In the genomic region with DNA sequence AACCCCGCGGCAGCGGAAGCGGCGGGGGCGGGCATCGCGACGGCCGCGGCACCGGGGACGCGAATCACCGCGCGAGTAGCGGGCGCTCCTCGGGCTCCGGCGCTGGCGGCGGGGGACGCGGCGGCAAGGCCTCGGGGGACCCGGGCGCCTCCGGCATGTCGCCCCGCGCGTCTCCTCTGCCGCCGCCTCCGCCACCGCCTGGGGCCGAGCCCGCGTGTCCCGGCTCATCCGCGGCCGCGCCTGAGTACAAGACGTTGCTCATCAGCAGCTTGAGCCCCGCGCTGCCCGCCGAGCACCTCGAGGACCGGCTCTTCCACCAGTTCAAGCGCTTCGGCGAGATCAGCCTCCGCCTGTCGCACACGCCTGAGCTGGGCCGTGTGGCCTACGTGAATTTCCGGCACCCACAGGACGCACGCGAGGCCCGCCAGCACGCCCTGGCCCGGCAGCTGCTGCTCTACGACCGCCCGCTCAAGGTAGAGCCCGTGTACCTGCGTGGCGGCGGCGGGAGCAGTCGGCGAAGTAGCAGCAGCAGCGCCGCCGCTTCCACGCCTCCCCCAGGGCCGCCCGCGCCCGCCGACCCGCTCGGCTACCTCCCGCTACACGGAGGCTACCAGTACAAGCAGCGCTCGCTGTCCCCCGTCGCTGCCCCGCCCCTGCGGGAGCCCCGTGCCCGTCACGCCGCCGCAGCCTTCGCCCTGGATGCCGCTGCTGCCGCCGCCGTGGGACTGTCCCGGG, we compare ENCODE assay signal across 8 cellular contexts. TPM values are rescaled to one million over a fixed set of nuclear protein-coding genes. Genes with fewer than 3 reads are reported as not detected.
DNase-seq lines count a peak whose midpoint lies in the region; ATAC-seq and TF ChIP-seq lines count a peak whose summit lies in the region.

No MANE protein-coding gene starts in this region.

- peak overlapping the region; percentile 61 for H2BK5ac ChIP-seq in trophoblast cell (ENCODE audit: low read depth, low read length, poor library complexity)

- H3K9me3 ChIP-seq in trophoblast cell (ENCODE audit: insufficient read depth, low read depth, low read length): peaks cover 17% of the 10 kb centered on the region

- H2BK120ac ChIP-seq in trophoblast cell (ENCODE audit: insufficient read depth, low read length, poor library complexity): peak overlapping the region; percentile 77

- H2BK12ac ChIP-seq in trophoblast cell (ENCODE audit: low read length): peak overlapping the region; percentile 11

- WGBS in trophoblast cell (ENCODE audit: extremely low coverage, insufficient coverage, insufficient read length): no CpG with 5 or more reads among the region's 109 CpGs

- H4K20me1 ChIP-seq in GM23338 (replicated peaks; ENCODE audit: insufficient read depth): peaks cover 44% of the 10 kb centered on the region

- H2AFZ ChIP-seq in GM23338 (no peak overlapping the region), trophoblast cell (ENCODE audit: insufficient read depth, low read length, poor library complexity) (peak overlapping the region; percentile 86)

- H3K79me2 ChIP-seq in GM23338 (replicated peaks; ENCODE audit: insufficient read depth) (peaks cover 60% of the 10 kb centered on the region), trophoblast cell (ENCODE audit: control insufficient read depth, insufficient read depth, low read length, poor library complexity) (peaks cover 27% of the 10 kb centered on the region)

- H3K4me2 ChIP-seq in GM23338: peak overlapping the region; percentile 91
- peak overlapping the region; percentile 91 for H3K4me2 ChIP-seq in trophoblast cell (ENCODE audit: low read length)

- peaks cover 45% of the 10 kb centered on the region for H3K4me1 Mint-ChIP-seq in GM23338
- H3K4me1 Mint-ChIP-seq in activated naive CD4-positive, alpha-beta T cell treated with anti-CD3 and anti-CD28 coated beads, Interleukin-2, amount 10 ng/mL, durations not matched to agents 7 days and 5 days: peaks cover 78% of the 10 kb centered on the region

- no peak overlapping the region for H3K23ac ChIP-seq in trophoblast cell (ENCODE audit: low read length)

- H4K91ac ChIP-seq in trophoblast cell (ENCODE audit: low read depth, low read length): peak overlapping the region; percentile 96

- CTCF ChIA-PET in activated naive CD4-positive, alpha-beta T cell treated with anti-CD3 and anti-CD28 coated beads, Interleukin-2, amount 10 ng/mL, durations not matched to agents 7 days and 5 days (lab: Charles Lee): interaction anchor here (0.8 to 3.3 kb wide), 2 partner anchors 290 to 291 kb away, joined by 3 to 40 read pairs; no protein-coding TSS in a partner anchor

- peak; percentile 4; the same call in 2 of the 3 replicates for ATAC-seq in GM23338
- ATAC-seq in Right ventricle myocardium superior (ENCODE audit: poor library complexity): no peak

- H3K36me3 ChIP-seq in GM23338 (ENCODE audit: insufficient read depth) (peaks cover 36% of the 10 kb centered on the region), trophoblast cell (ENCODE audit: control insufficient read depth in 1 of 2, insufficient read depth in 2 of 2, low read length in 2 of 2) (peaks cover 56 to 72% of the 10 kb centered on the region in 2 experiments)

- peak overlapping the region; percentile 94 for H4K8ac ChIP-seq in trophoblast cell (ENCODE audit: low read depth, low read length)

- H3K79me1 ChIP-seq in trophoblast cell (ENCODE audit: low read length): peaks cover 11% of the 10 kb centered on the region

- peaks cover 21% of the 10 kb centered on the region for H3K4me1 ChIP-seq in GM23338 (ENCODE audit: insufficient read depth)
- H3K4me1 ChIP-seq in trophoblast cell (ENCODE audit: control insufficient read depth in 1 of 2, insufficient read depth in 2 of 2, low read length in 2 of 2): peaks cover 29 to 41% of the 10 kb centered on the region in 2 experiments

- H4K12ac ChIP-seq in trophoblast cell (ENCODE audit: low read depth, low read length): peak overlapping the region; percentile 89

- H2AK5ac ChIP-seq in trophoblast cell (ENCODE audit: low read length): peak overlapping the region; percentile 93

- H3K27me3 Mint-ChIP-seq in GM23338 (ENCODE audit: insufficient read depth, low read depth, poor library complexity): peaks cover 18% of the 10 kb centered on the region
- H3K27me3 Mint-ChIP-seq in activated naive CD4-positive, alpha-beta T cell treated with anti-CD3 and anti-CD28 coated beads, Interleukin-2, amount 10 ng/mL, durations not matched to agents 7 days and 5 days: no peaks in the 10 kb centered on the region

- peaks cover 43% of the 10 kb centered on the region for H3F3A ChIP-seq in GM23338 (replicated peaks; ENCODE audit: low read depth)

- H3K4me3 ChIP-seq in GM23338 (peak overlapping the region; percentile 82), trophoblast cell (ENCODE audit: low read depth, low read length) (peak overlapping the region; percentile 86)

- H3K4ac ChIP-seq in trophoblast cell (ENCODE audit: low read depth, low read length): peak overlapping the region; percentile 66

- no peak for TF ChIP-seq CTCF in GM23338 (conservative IDR thresholded peaks at IDR 0.05; ENCODE audit: low read depth in 2 of 2)

- H3K4me3 Mint-ChIP-seq in GM23338: peak overlapping the region; percentile 85
- peak overlapping the region; percentile 82 for H3K4me3 Mint-ChIP-seq in activated naive CD4-positive, alpha-beta T cell treated with anti-CD3 and anti-CD28 coated beads, Interleukin-2, amount 10 ng/mL, durations not matched to agents 7 days and 5 days

- DNase-seq in ELF-1 (ENCODE audit: low read depth, low spot score): peak; percentile 47
- peak; percentile 51 for DNase-seq in GM23338 (ENCODE audit: low spot score)
- peak; percentile 43 for DNase-seq in NCI-H69 (lab: John Stamatoyannopoulos, UW)
- DNase-seq in activated naive CD4-positive, alpha-beta T cell treated with anti-CD3 and anti-CD28 coated beads, Interleukin-2, amount 10 ng/mL, durations not matched to agents 7 days and 5 days: peak; percentile 67
- peak; percentile 58 for DNase-seq in Right ventricle myocardium superior
- peak; percentile 38 to 61 for DNase-seq in trophoblast cell
- DNase-seq in NCI-H2196 treated with DMSO at 0.1 percent for 48 hours (lab: John Stamatoyannopoulos, UW; ENCODE audit: unreplicated experiment): no peak
- DNase-seq in A172 (ENCODE audit: low spot score): no peak

- no peaks in the 10 kb centered on the region for H3K9me2 ChIP-seq in GM23338 (ENCODE audit: insufficient read depth)

- peaks cover 86% of the 10 kb centered on the region for H3K36me3 Mint-ChIP-seq in GM23338 (ENCODE audit: low read depth)
- peaks cover 51% of the 10 kb centered on the region for H3K36me3 Mint-ChIP-seq in activated naive CD4-positive, alpha-beta T cell treated with anti-CD3 and anti-CD28 coated beads, Interleukin-2, amount 10 ng/mL, durations not matched to agents 7 days and 5 days

- peak overlapping the region; percentile 88 for H3K18ac ChIP-seq in trophoblast cell (ENCODE audit: low read length)

- peak overlapping the region; percentile 50; the same call in 1 of the 2 replicates for H3K27ac ChIP-seq in GM23338 (ENCODE audit: low read depth)
- H3K27ac ChIP-seq in trophoblast cell (ENCODE audit: low read depth, low read length): peak overlapping the region; percentile 75

- peaks cover 20% of the 10 kb centered on the region; the same call in 2 of the 3 replicates for H3K9me3 Mint-ChIP-seq in GM23338
- no peaks in the 10 kb centered on the region for H3K9me3 Mint-ChIP-seq in activated naive CD4-positive, alpha-beta T cell treated with anti-CD3 and anti-CD28 coated beads, Interleukin-2, amount 10 ng/mL, durations not matched to agents 7 days and 5 days

- peak overlapping the region; percentile 97 for H3K14ac ChIP-seq in trophoblast cell (ENCODE audit: low read length)

- H3K27ac Mint-ChIP-seq in GM23338: peak overlapping the region; percentile 96
- peak overlapping the region; percentile 93 for H3K27ac Mint-ChIP-seq in activated naive CD4-positive, alpha-beta T cell treated with anti-CD3 and anti-CD28 coated beads, Interleukin-2, amount 10 ng/mL, durations not matched to agents 7 days and 5 days

- intact Hi-C loops in Right ventricle myocardium superior (cut with DNase I): no loop called here

- H3K9ac ChIP-seq in trophoblast cell (ENCODE audit: low read length): peak overlapping the region; percentile 91

- H3K27me3 ChIP-seq in GM23338 (ENCODE audit: insufficient read depth) (no peaks in the 10 kb centered on the region), trophoblast cell (ENCODE audit: insufficient read depth, low read length) (no peaks in the 10 kb centered on the region)

TF ChIP-seq in GM23338, 12 proteins besides CTCF, POLR2A, EP300 and RAD21:
- TF ChIP-seq POLR2AphosphoS5 (IDR thresholded peaks at IDR 0.05; ENCODE audit: low read depth) (peak; percentile 15), JUNB (IDR thresholded peaks at IDR 0.05; ENCODE audit: unreplicated experiment) (no peak)

RNA-seq across cellular contexts. Expression of a gene that starts 0.6 kb away (rescaled TPM):
- total RNA-seq in GM23338 (2014; rRNA removed; shearing (Covaris generic)): 51.7 and 57.9 TPM in 2 replicates
- polyA plus RNA-seq in GM23338 (2016; fragmentation: Nextera tagmentation; extraction: Ambion mirVana): 15.9 and 16.3 TPM in 2 replicates
- 9.9 TPM for total RNA-seq in Right ventricle myocardium superior
- polyA plus RNA-seq in trophoblast cell (2013): 28.4 and 29.5 TPM in 2 replicates
- 20.2 and 22.5 TPM in 2 replicates for total RNA-seq in A172 (2014; rRNA removed; shearing (Covaris generic))

RNA-seq across cellular contexts. Expression of a gene that starts 6.6 kb away (rescaled TPM):
- total RNA-seq in GM23338 (2014; rRNA removed; shearing (Covaris generic)): 70.4 and 92.7 TPM in 2 replicates
- 41.7 and 48.7 TPM in 2 replicates for polyA plus RNA-seq in GM23338 (2016; fragmentation: Nextera tagmentation; extraction: Ambion mirVana)
- 41.1 TPM for total RNA-seq in Right ventricle myocardium superior
- 371 and 372 TPM in 2 replicates for polyA plus RNA-seq in trophoblast cell (2013)
- total RNA-seq in A172 (2014; rRNA removed; shearing (Covaris generic)): 128 and 156 TPM in 2 replicates

Comparison
In these comparisons a context has a peak if more than half of its experiments do, and no peak if none do; other contexts are left out.
1. DNase-seq: peak in ELF-1 (single experiment), GM23338 (single experiment), NCI-H69 (single experiment), activated naive CD4-positive, alpha-beta T cell treated with anti-CD3 and anti-CD28 coated beads, Interleukin-2, amount 10 ng/mL, durations not matched to agents 7 days and 5 days (single experiment), Right ventricle myocardium superior (single experiment) and trophoblast cell (2 of 2); none in NCI-H2196 treated with DMSO at 0.1 percent for 48 hours (single experiment) and A172 (single experiment).